Comparison of ENCODE assay signal across 1 cellular context in genomic region chr3:57596495-57597239, GRCh38.
A peak's percentile ranks its signal among the peaks of the same experiment; 100 is the strongest.
TF ChIP-seq lines count a peak whose summit lies in the region.

No MANE protein-coding gene starts in this region.

TF ChIP-seq in SK-N-SH, 30 proteins besides CTCF, POLR2A, EP300 and RAD21 (continued from another document):
- TF ChIP-seq USF1 (IDR thresholded peaks at IDR 0.05; ENCODE audit: borderline replicate concordance, low read depth) (no peak), PBX3 (IDR thresholded peaks at IDR 0.05) (peak; percentile 6; the same call in 1 of the 2 replicates), ELF1 (IDR thresholded peaks at IDR 0.05) (peak; percentile 26; the same call in 1 of the 2 replicates), FOXM1 (IDR thresholded peaks at IDR 0.05; ENCODE audit: low read depth) (no peak), GATA2 (CRISPR knock-in tag; IDR thresholded peaks at IDR 0.05) (no peak), RXRA (IDR thresholded peaks at IDR 0.05; ENCODE audit: borderline replicate concordance, low read depth) (no peak), NFIC (IDR thresholded peaks at IDR 0.05; ENCODE audit: borderline replicate concordance) (no peak; the same call in 1 of the 2 replicates), REST (IDR thresholded peaks at IDR 0.05; ENCODE audit: low read depth, low read length) (peak; percentile 51; the same call in 1 of the 2 replicates), RCOR1 (IDR thresholded peaks at IDR 0.05; ENCODE audit: low read length) (no peak), USF2 (IDR thresholded peaks at IDR 0.05; ENCODE audit: borderline replicate concordance, low read depth, low read length) (no peak), SMC3 (IDR thresholded peaks at IDR 0.05; ENCODE audit: low read depth, low read length) (no peak), SIN3A (IDR thresholded peaks at IDR 0.05; ENCODE audit: borderline replicate concordance, low read depth, low read length) (peak; percentile 88; the same call in 1 of the 2 replicates), GABPA (IDR thresholded peaks at IDR 0.05; ENCODE audit: low read depth) (peak; percentile 45; the same call in 1 of the 2 replicates), MAX (IDR thresholded peaks at IDR 0.05; ENCODE audit: low read depth) (0 out of 2 replicates have a peak, but pooled peaks have one; percentile 51), JUND (IDR thresholded peaks at IDR 0.05) (no peak), POLR2AphosphoS5 (IDR thresholded peaks at IDR 0.05; ENCODE audit: low read depth, low read length) (peak; percentile 66; the same call in 1 of the 2 replicates), MXI1 (IDR thresholded peaks at IDR 0.05; ENCODE audit: low read depth, low read length) (no peak; the same call in 1 of the 2 replicates), TAF1 (IDR thresholded peaks at IDR 0.05; ENCODE audit: borderline replicate concordance, low read depth, low read length) (peak; percentile 26; the same call in 1 of the 2 replicates), TCF12 (IDR thresholded peaks at IDR 0.05) (peak; percentile 34; the same call in 1 of the 2 replicates), FOXJ3 (CRISPR knock-in tag; IDR thresholded peaks at IDR 0.05) (no peak; the same call in 1 of the 2 replicates), NRF1 (IDR thresholded peaks at IDR 0.05; ENCODE audit: low read depth, low read length) (no peak), TEAD4 (IDR thresholded peaks at IDR 0.05; ENCODE audit: borderline replicate concordance, insufficient read depth) (no peak)
